Comparison of ENCODE assay signal across 20 cellular contexts in the genomic region with DNA sequence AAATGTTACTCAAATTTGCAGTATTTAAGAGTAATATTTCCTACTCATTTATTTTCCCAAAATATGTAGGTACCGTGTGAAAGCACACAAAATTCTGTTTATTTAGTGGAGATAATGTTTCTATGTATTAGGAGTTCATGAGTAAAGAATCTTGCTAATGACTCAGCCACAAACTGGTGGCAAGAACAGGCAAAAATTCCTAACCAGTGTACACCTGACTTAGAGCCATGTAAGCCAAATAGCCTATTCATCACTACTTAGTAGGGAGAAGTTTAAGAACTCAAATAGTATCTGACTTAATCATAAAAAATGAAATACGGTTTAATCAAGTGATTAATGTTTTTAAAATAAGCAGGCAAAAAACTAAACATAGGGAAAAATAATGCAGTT.
DNase-seq lines count a peak whose midpoint lies in the region; ATAC-seq and TF ChIP-seq lines count a peak whose summit lies in the region.
"Had no signal": no experiment of that assay in that cellular context is flagged by ENCODE, and none has a peak within 500 bp of the region (broad histone marks: within the 10 kb centered on the region; RNA-seq: fewer than 3 reads in every experiment).

No MANE protein-coding gene starts in this region.

- no peaks in the 10 kb centered on the region for H3K36me3 ChIP-seq in breast epithelium
- H3K36me3 ChIP-seq: ascending aorta had no signal

- TSS peak; percentile 84 for BruUV-seq in MCF 10A (replicated peaks; lab: Mats Ljungman, UMichigan)

- 90% methylated on average over 2 of the region's 2 CpGs for WGBS in right cardiac atrium

- no peaks in the 10 kb centered on the region for H3K9me3 Mint-ChIP-seq in MCF 10A (ENCODE audit: unreplicated experiment)
- H3K9me3 Mint-ChIP-seq: activated CD8-positive, alpha-beta T cell treated with anti-CD3 and anti-CD28 coated beads for 36 hours; endodermal cell had no signal

- ATAC-seq in left ventricle myocardium superior (no peak), right cardiac atrium (no peak)
- ATAC-seq: activated CD8-positive, alpha-beta T cell treated with anti-CD3 and anti-CD28 coated beads for 36 hours; GM12878 had no signal

- peak overlapping the region; percentile 50 for H3K4me3 Mint-ChIP-seq in MCF 10A (ENCODE audit: unreplicated experiment)
- H3K4me3 Mint-ChIP-seq: activated CD8-positive, alpha-beta T cell treated with anti-CD3 and anti-CD28 coated beads for 36 hours; endodermal cell; IgD-negative memory B cell; neural crest cell had no signal

- H3K27me3 Mint-ChIP-seq in MCF 10A (ENCODE audit: insufficient read depth, unreplicated experiment) = no peaks in the 10 kb centered on the region
- H3K27me3 Mint-ChIP-seq: activated CD8-positive, alpha-beta T cell treated with anti-CD3 and anti-CD28 coated beads for 36 hours; IgD-negative memory B cell had no signal

- no peak for TF ChIP-seq POLR2A in breast epithelium (IDR thresholded peaks at IDR 0.05)

- in situ Hi-C loops in astrocyte of the cerebellum (cut with HindIII; ENCODE audit: low sequenced_read_pairs) = no loop called here

- intact Hi-C loops in MCF 10A (cut with micrococcal nuclease) = loop anchor here (2.0 kb wide), 1 partner anchor 69 kb away; no protein-coding TSS in a partner anchor
- intact Hi-C loops in breast epithelium (cut with DNase I; ENCODE audit: low total_unique reads) = no loop called here
- intact Hi-C loops in left ventricle myocardium superior (cut with micrococcal nuclease) = no loop called here
- intact Hi-C loops in right cardiac atrium (cut with DNase I) = no loop called here

- H3K4me3 ChIP-seq in breast epithelium = no peak overlapping the region
- no peak overlapping the region for H3K4me3 ChIP-seq in astrocyte of the cerebellum (ENCODE audit: low read depth, low read length)
- no peak overlapping the region for H3K4me3 ChIP-seq in right cardiac atrium (ENCODE audit: low read length)
- H3K4me3 ChIP-seq: ascending aorta, GM12878 had no signal

- no peaks in the 10 kb centered on the region for H3K36me3 Mint-ChIP-seq in MCF 10A (ENCODE audit: insufficient read depth, unreplicated experiment)

- DNase-seq in MCF 10A (ENCODE audit: unreplicated experiment) (peak; percentile 71), breast epithelium (ENCODE audit: low spot score in 2 of 2) (no peak), astrocyte of the cerebellum (ENCODE audit: low read depth) (peak; percentile 39), glomerular visceral epithelial cell (ENCODE audit: extremely low spot score) (peak; percentile 44), left ventricle myocardium superior (no peak), right cardiac atrium (no peak), NCI-H2107 treated with DMSO at 0.1 percent for 48 hours (lab: John Stamatoyannopoulos, UW; ENCODE audit: unreplicated experiment) (no peak)
- no peak for DNase-seq in activated CD4-positive, alpha-beta T cell treated with anti-CD3 and anti-CD28 coated beads for 48 hours
- DNase-seq: 8988T; activated CD8-positive, alpha-beta T cell treated with anti-CD3 and anti-CD28 coated beads for 36 hours; activated effector memory CD4-positive, alpha-beta T cell treated with Interleukin-2 at 50 U/mL for 16 hours; endodermal cell; mesenchymal stem cell; NCI-H1417 treated with DMSO at 0.1 percent for 48 hours; NCI-H526; SHP77 treated with DMSO at 0.1 percent for 48 hours had no signal

- peaks cover 51% of the 10 kb centered on the region for H3K4me1 Mint-ChIP-seq in MCF 10A (ENCODE audit: insufficient read depth, unreplicated experiment)

- H3K27ac ChIP-seq in breast epithelium = no peak overlapping the region
- H3K27ac ChIP-seq in right cardiac atrium (ENCODE audit: low read length) = no peak overlapping the region
- H3K27ac ChIP-seq: ascending aorta had no signal

- H3K27ac Mint-ChIP-seq in MCF 10A (ENCODE audit: low read depth, unreplicated experiment) = peak overlapping the region; percentile 65
- H3K27ac Mint-ChIP-seq: activated CD8-positive, alpha-beta T cell treated with anti-CD3 and anti-CD28 coated beads for 36 hours; endodermal cell had no signal

- H3K27me3 ChIP-seq in breast epithelium (no peaks in the 10 kb centered on the region), right cardiac atrium (ENCODE audit: control insufficient read depth, insufficient read depth) (no peaks in the 10 kb centered on the region)
- H3K27me3 ChIP-seq: ascending aorta had no signal

- no peaks in the 10 kb centered on the region for H3K9me3 ChIP-seq in breast epithelium
- H3K9me3 ChIP-seq in right cardiac atrium (ENCODE audit: control insufficient read depth, low read length) = no peaks in the 10 kb centered on the region
- H3K9me3 ChIP-seq: ascending aorta had no signal

- POLR2A ChIA-PET in MCF 10A (lab: Yijun Ruan, JAX) = interaction anchor here (0.9 to 4.7 kb wide), 10 partner anchors 10 to 168 kb away, joined by 3 to 45 read pairs (median 5); a partner anchor contains a TSS

- peaks cover 0 to 5% of the 10 kb centered on the region in 2 donors for H3K4me1 ChIP-seq in breast epithelium
- no peaks in the 10 kb centered on the region for H3K4me1 ChIP-seq in right cardiac atrium (ENCODE audit: control insufficient read depth, insufficient read depth, low read length)
- H3K4me1 ChIP-seq: ascending aorta had no signal

- CTCF ChIA-PET in MCF 10A (lab: Yijun Ruan, JAX) = interaction anchor here (0.5 to 1.0 kb wide), 5 partner anchors 16 to 67 kb away, joined by 3 to 4 read pairs (median 3); no protein-coding TSS in a partner anchor

- TF ChIP-seq CTCF in MCF 10A (IDR thresholded peaks at IDR 0.05; ENCODE audit: unreplicated experiment) = no peak
- no peak for TF ChIP-seq CTCF in breast epithelium (IDR thresholded peaks at IDR 0.05)
- TF ChIP-seq CTCF in astrocyte of the cerebellum (IDR thresholded peaks at IDR 0.05; ENCODE audit: low read depth, low read length, missing control alignments) = no peak

Comparison
In these comparisons a context has a peak if more than half of its experiments do, and no peak if none do; other contexts are left out.
1. DNase-seq: peak in MCF 10A (single experiment), astrocyte of the cerebellum (single experiment) and glomerular visceral epithelial cell (single experiment); none in breast epithelium (0 of 2), activated CD4-positive, alpha-beta T cell treated with anti-CD3 and anti-CD28 coated beads for 48 hours (single experiment), left ventricle myocardium superior (single experiment), right cardiac atrium (0 of 3) and NCI-H2107 treated with DMSO at 0.1 percent for 48 hours (single experiment).